Comparison of ENCODE assay signal across 21 cellular contexts in genomic region chr2:237205551-237205950, GRCh38.
"Had no signal": no experiment of that assay in that cellular context is flagged by ENCODE, and none has a peak within 500 bp of the region (broad histone marks: within the 10 kb centered on the region; RNA-seq: fewer than 3 reads in every experiment).

No MANE protein-coding gene starts in this region.

- H3K36me3 Mint-ChIP-seq: activated naive CD4-positive, alpha-beta T cell treated with anti-CD3 and anti-CD28 coated beads, Interleukin-2, amount 50 U/mL, for 72 hours had no signal

- H3K27ac Mint-ChIP-seq: activated B cell treated with CpG ODN at 0.5 μM for 24 hours; activated CD4-positive, alpha-beta T cell treated with anti-CD3 and anti-CD28 coated beads for 36 hours; activated naive CD4-positive, alpha-beta T cell treated with anti-CD3 and anti-CD28 coated beads, Interleukin-2, amount 50 U/mL, for 72 hours; activated T-cell treated with anti-CD3 and anti-CD28 coated beads, Interleukin-2, amount 50 U/mL, for 24 hours; activated T-helper 17 cell treated with anti-CD3 and anti-CD28 coated beads, Interleukin-2, amount 50 U/mL, for 72 hours had no signal

- H3K27ac ChIP-seq: ascending aorta, coronary artery, esophagus squamous epithelium, gastroesophageal sphincter, thoracic aorta had no signal

- ATAC-seq: activated CD4-positive, alpha-beta T cell treated with anti-CD3 and anti-CD28 coated beads for 36 hours; activated naive CD4-positive, alpha-beta T cell treated with anti-CD3 and anti-CD28 coated beads, Interleukin-2, amount 50 U/mL, for 72 hours; activated T-helper 17 cell treated with anti-CD3 and anti-CD28 coated beads, Interleukin-2, amount 50 U/mL, for 72 hours; gastroesophageal sphincter had no signal

- H3K27me3 ChIP-seq: ascending aorta, gastroesophageal sphincter, upper lobe of left lung had no signal

- H3K9me3 Mint-ChIP-seq: activated B cell treated with CpG ODN at 0.5 μM for 24 hours; activated naive CD4-positive, alpha-beta T cell treated with anti-CD3 and anti-CD28 coated beads, Interleukin-2, amount 50 U/mL, for 72 hours; activated T-cell treated with anti-CD3 and anti-CD28 coated beads, Interleukin-2, amount 50 U/mL, for 24 hours; activated T-helper 17 cell treated with anti-CD3 and anti-CD28 coated beads, Interleukin-2, amount 50 U/mL, for 72 hours had no signal

- H3K9me3 ChIP-seq: ascending aorta, esophagus squamous epithelium, gastroesophageal sphincter, thoracic aorta, upper lobe of left lung had no signal

- H3K4me3 ChIP-seq: ascending aorta, coronary artery, esophagus squamous epithelium, gastroesophageal sphincter, thoracic aorta, upper lobe of left lung had no signal

- H3K4me1 Mint-ChIP-seq: activated B cell treated with CpG ODN at 0.5 μM for 24 hours; activated CD4-positive, alpha-beta T cell treated with anti-CD3 and anti-CD28 coated beads for 36 hours; activated T-helper 17 cell treated with anti-CD3 and anti-CD28 coated beads, Interleukin-2, amount 50 U/mL, for 72 hours had no signal

- H3K4me3 Mint-ChIP-seq: activated B cell treated with CpG ODN at 0.5 μM for 24 hours; activated CD4-positive, alpha-beta T cell treated with anti-CD3 and anti-CD28 coated beads for 36 hours; activated T-cell treated with anti-CD3 and anti-CD28 coated beads, Interleukin-2, amount 50 U/mL, for 24 hours; activated T-helper 17 cell treated with anti-CD3 and anti-CD28 coated beads, Interleukin-2, amount 50 U/mL, for 72 hours had no signal

- DNase-seq: activated B cell treated with CpG ODN at 0.5 μM for 24 hours; activated CD4-positive, alpha-beta T cell treated with anti-CD3 and anti-CD28 coated beads for 36 hours; activated CD4-positive, alpha-beta T cell treated with anti-CD3 and anti-CD28 coated beads, Interleukin-2, amount 50 U/mL, for 4 hours; activated CD8-positive, alpha-beta memory T cell treated with anti-CD3 and anti-CD28 coated beads for 24 hours; activated CD8-positive, alpha-beta memory T cell treated with anti-CD3 and anti-CD28 coated beads, Interleukin-2, amount 50 U/mL, for 4 hours; activated T-cell treated with anti-CD3 and anti-CD28 coated beads, Interleukin-2, amount 50 U/mL, for 24 hours; esophagus squamous epithelium; head of caudate nucleus; mammary epithelial cell; nucleus accumbens; posterior cingulate gyrus; stimulated activated CD4-positive, alpha-beta T cell treated with anti-CD3 and anti-CD28 coated beads, Interleukin-4, amount 100 ng/mL, for 24 hours; stimulated activated naive CD4-positive, alpha-beta T cell treated with Interleukin-2 at 50 U/mL for 16 hours; T-helper 9 cell; upper lobe of left lung had no signal

- H3K36me3 ChIP-seq: ascending aorta, esophagus squamous epithelium, gastroesophageal sphincter, thoracic aorta, upper lobe of left lung had no signal
